Comparison of ENCODE assay signal across 13 cellular contexts in genomic region chr3:133138017-133138416, GRCh38.
DNase-seq lines count a peak whose midpoint lies in the region; ATAC-seq and TF ChIP-seq lines count a peak whose summit lies in the region.
"Had no signal": no experiment of that assay in that cellular context is flagged by ENCODE, and none has a peak within 500 bp of the region (broad histone marks: within the 10 kb centered on the region; RNA-seq: fewer than 3 reads in every experiment).

No MANE protein-coding gene starts in this region.

- 77% methylated on average over 1 of the region's 1 CpG for WGBS in SK-N-SH (ENCODE audit: low lambda C conversion rate)

- H3K4me2 ChIP-seq in MM.1S (ENCODE audit: low read depth, low read length) (peak overlapping the region; percentile 30; the same call in 1 of the 2 replicates), SK-N-SH (no peak overlapping the region)

- POLR2A ChIA-PET in SK-N-SH (lab: Yijun Ruan, JAX), result no interaction called here

- H3K9me3 ChIP-seq in MM.1S (replicated peaks; ENCODE audit: insufficient read depth, low read length) (no peaks in the 10 kb centered on the region), SK-N-SH (no peaks in the 10 kb centered on the region)
- H3K9me3 ChIP-seq: left lung had no signal

- H3F3A ChIP-seq in MM.1S (ENCODE audit: insufficient read depth, low read length), result peaks cover 9% of the 10 kb centered on the region
- no peaks in the 10 kb centered on the region for H3F3A ChIP-seq in SK-N-SH (replicated peaks; ENCODE audit: insufficient read depth)

- TF ChIP-seq CTCF in MM.1S (IDR thresholded peaks at IDR 0.05; ENCODE audit: low read length) (no peak), brain microvascular endothelial cell (IDR thresholded peaks at IDR 0.05; ENCODE audit: low read depth, low read length, missing control alignments) (no peak), SK-N-SH (IDR thresholded peaks at IDR 0.05) (no peak)

- H3K4me1 ChIP-seq in MM.1S (ENCODE audit: low read length) (peaks cover 38% of the 10 kb centered on the region), SK-N-SH (ENCODE audit: control insufficient read depth in 1 of 2, insufficient read depth in 2 of 2, low read depth in 1 of 2, low read length in 1 of 2) (peaks cover 0 to 38% of the 10 kb centered on the region in 2 experiments; a peak in 2 of 4 replicates)
- H3K4me1 ChIP-seq: left lung had no signal

- no peak for TF ChIP-seq EP300 in SK-N-SH (IDR thresholded peaks at IDR 0.05; ENCODE audit: borderline replicate concordance in 1 of 2, low read depth in 1 of 2, low read length in 1 of 2)

- no peaks in the 10 kb centered on the region for H3K79me2 ChIP-seq in MM.1S (ENCODE audit: low read length)
- H3K79me2 ChIP-seq in SK-N-SH (ENCODE audit: insufficient read depth), result no peaks in the 10 kb centered on the region

- H3K9me2 ChIP-seq in MM.1S (replicated peaks; ENCODE audit: insufficient read depth, low read length), result no peaks in the 10 kb centered on the region
- H3K9me2 ChIP-seq in SK-N-SH, result no peaks in the 10 kb centered on the region

- H2AFZ ChIP-seq in MM.1S (ENCODE audit: low read length), result no peak overlapping the region
- no peak overlapping the region for H2AFZ ChIP-seq in SK-N-SH (ENCODE audit: low read depth)

- CTCF ChIA-PET in SK-N-SH (lab: Yijun Ruan, JAX), result interaction anchor here (0.9 to 1.4 kb wide), 3 partner anchors 10 to 97 kb away, joined by 3 to 4 read pairs (median 3); no protein-coding TSS in a partner anchor

- H3K4me3 ChIP-seq in MM.1S (ENCODE audit: low read length) (no peak overlapping the region), brain microvascular endothelial cell (ENCODE audit: low read depth, low read length) (no peak overlapping the region), SK-N-SH (ENCODE audit: low read depth in 2 of 2, low read length in 1 of 2) (no peak overlapping the region)
- H3K4me3 ChIP-seq: left lung had no signal

- H3K9ac ChIP-seq in MM.1S (ENCODE audit: low read length), result no peak overlapping the region
- no peak overlapping the region for H3K9ac ChIP-seq in SK-N-SH

- H3K36me3 ChIP-seq in MM.1S (replicated peaks; ENCODE audit: insufficient read depth, low read length) (no peaks in the 10 kb centered on the region), brain microvascular endothelial cell (replicated peaks) (no peaks in the 10 kb centered on the region), SK-N-SH (replicated peaks in 1 of 2; ENCODE audit: control insufficient read depth in 1 of 2, insufficient read depth in 2 of 2, low read length in 1 of 2) (no peaks in the 10 kb centered on the region)
- H3K36me3 ChIP-seq: left lung had no signal

- H4K20me1 ChIP-seq in MM.1S (ENCODE audit: insufficient read depth, low read length) (no peaks in the 10 kb centered on the region), SK-N-SH (ENCODE audit: insufficient read depth) (no peaks in the 10 kb centered on the region)

- H3K27me3 ChIP-seq in MM.1S (replicated peaks; ENCODE audit: insufficient read depth, low read length) (no peaks in the 10 kb centered on the region), brain microvascular endothelial cell (replicated peaks) (no peaks in the 10 kb centered on the region), SK-N-SH (ENCODE audit: insufficient read depth) (no peaks in the 10 kb centered on the region)
- H3K27me3 ChIP-seq: left lung had no signal

- in situ Hi-C loops in brain microvascular endothelial cell (cut with HindIII; ENCODE audit: low pct_ligation_motif_present, low sequenced_read_pairs), result no loop called here

- DNase-seq in MM.1S (peak; percentile 60), brain microvascular endothelial cell (no peak), SK-N-SH (no peak), GM03348 (ENCODE audit: low spot score) (no peak)
- DNase-seq in stimulated activated naive CD8-positive, alpha-beta T cell treated with anti-CD3 and anti-CD28 coated beads, Interleukin-15, Interleukin-2, amounts not matched to agents 100 U/mL and 50 U/mL, for 24 hours, result no peak
- DNase-seq: activated CD4-positive, alpha-beta memory T cell treated with anti-CD3 and anti-CD28 coated beads, Interleukin-2, amount 10 ng/mL, durations not matched to agents 7 days and 5 days; activated naive CD8-positive, alpha-beta T cell treated with anti-CD3 and anti-CD28 coated beads, Interleukin-2, amount 10 ng/mL, durations not matched to agents 7 days and 5 days; left lung; NCI-H1092; NCI-H748 treated with DMSO at 0.1 percent for 48 hours had no signal

- peak; percentile 71 for ATAC-seq in GM18520 (IDR thresholded peaks at IDR 0.05; ENCODE audit: unreplicated experiment)
- peak; percentile 87 for ATAC-seq in GM21381 (IDR thresholded peaks at IDR 0.05; ENCODE audit: unreplicated experiment)
- ATAC-seq in HG02981 (IDR thresholded peaks at IDR 0.05; ENCODE audit: unreplicated experiment), result peak; percentile 79
- no peak for ATAC-seq in stimulated activated naive CD8-positive, alpha-beta T cell treated with anti-CD3 and anti-CD28 coated beads, Interleukin-15, Interleukin-2, amounts not matched to agents 100 U/mL and 50 U/mL, for 24 hours
- ATAC-seq: left lung had no signal

- TF ChIP-seq RAD21 in SK-N-SH (IDR thresholded peaks at IDR 0.05; ENCODE audit: low read length), result no peak

- H3K27ac ChIP-seq in MM.1S (ENCODE audit: low read length), result peak overlapping the region; percentile 53; the same call in 1 of the 2 replicates
- no peak overlapping the region for H3K27ac ChIP-seq in brain microvascular endothelial cell
- H3K27ac ChIP-seq in SK-N-SH (ENCODE audit: low read depth in 2 of 2, low read length in 1 of 2), result no peak overlapping the region
- H3K27ac ChIP-seq: left lung had no signal

TF ChIP-seq in SK-N-SH, 30 proteins besides CTCF, POLR2A, EP300 and RAD21 (continues in another document):
- no peak for TF ChIP-seq JUND (IDR thresholded peaks at IDR 0.05)
- no peak for TF ChIP-seq USF2 (IDR thresholded peaks at IDR 0.05; ENCODE audit: borderline replicate concordance, low read depth, low read length)
- no peak for TF ChIP-seq RXRA (IDR thresholded peaks at IDR 0.05; ENCODE audit: borderline replicate concordance, low read depth)
- TF ChIP-seq IRF3 (IDR thresholded peaks at IDR 0.05; ENCODE audit: low read depth, low read length), result no peak
- no peak for TF ChIP-seq PBX3 (IDR thresholded peaks at IDR 0.05)
- TF ChIP-seq RFX5 (IDR thresholded peaks at IDR 0.05; ENCODE audit: low read length), result no peak
- TF ChIP-seq TCF12 (IDR thresholded peaks at IDR 0.05), result no peak
- no peak for TF ChIP-seq ELF1 (IDR thresholded peaks at IDR 0.05)
- TF ChIP-seq FOSL2 (IDR thresholded peaks at IDR 0.05; ENCODE audit: borderline replicate concordance, low read depth), result no peak
- no peak for TF ChIP-seq MAX (IDR thresholded peaks at IDR 0.05; ENCODE audit: low read depth)
- no peak for TF ChIP-seq FOXJ3 (CRISPR knock-in tag; IDR thresholded peaks at IDR 0.05)
- TF ChIP-seq SIN3A (IDR thresholded peaks at IDR 0.05; ENCODE audit: borderline replicate concordance, low read depth, low read length), result no peak
